Comparison of ENCODE assay signal across 1 cellular context in genomic region chr7:64794171-64794844, GRCh38.
TF ChIP-seq lines count a peak whose summit lies in the region.

Gene ZNF138, plus strand, starts transcription at chr7:64794428. Its CDS starts 141 bp downstream, at chr7:64794569.

TF ChIP-seq in HepG2, 621 proteins besides CTCF, POLR2A, EP300 and RAD21 (continued from another document and continues in another):
- peak; percentile 42 for TF ChIP-seq ZNF883 (CRISPR knock-in tag; IDR thresholded peaks at IDR 0.05; ENCODE audit: not compliant biosample characterization)
- TF ChIP-seq HMGXB4 (CRISPR knock-in tag; IDR thresholded peaks at IDR 0.05; ENCODE audit: borderline replicate concordance in 1 of 2, low read depth in 1 of 2), result peak; percentile 39 to 65; a peak in 1 of 4 replicates
- TF ChIP-seq BCL6 (CRISPR knock-in tag; IDR thresholded peaks at IDR 0.05), result no peak
- TF ChIP-seq ATF5 (CRISPR knock-in tag; IDR thresholded peaks at IDR 0.05; ENCODE audit: low read depth), result no peak
- no peak for TF ChIP-seq DNMT3B (CRISPR knock-in tag; conservative IDR thresholded peaks at IDR 0.05)
- no peak for TF ChIP-seq HOXD1 (CRISPR knock-in tag; IDR thresholded peaks at IDR 0.05)
- no peak for TF ChIP-seq ZNF670 (CRISPR knock-in tag; IDR thresholded peaks at IDR 0.05; ENCODE audit: borderline replicate concordance)
- no peak for TF ChIP-seq SNAPC5 (CRISPR knock-in tag; IDR thresholded peaks at IDR 0.05; ENCODE audit: borderline replicate concordance)
- no peak for TF ChIP-seq AHDC1 (CRISPR knock-in tag; IDR thresholded peaks at IDR 0.05; ENCODE audit: borderline replicate concordance)
- TF ChIP-seq MTF2 (CRISPR knock-in tag; IDR thresholded peaks at IDR 0.05; ENCODE audit: borderline replicate concordance), result 0 out of 2 replicates have a peak, but pooled peaks have one; percentile 37
- no peak for TF ChIP-seq ZSCAN12 (CRISPR knock-in tag; IDR thresholded peaks at IDR 0.05)
- TF ChIP-seq MIER2 (CRISPR knock-in tag; IDR thresholded peaks at IDR 0.05), result no peak
- no peak for TF ChIP-seq MAF1 (CRISPR knock-in tag; IDR thresholded peaks at IDR 0.05; ENCODE audit: borderline replicate concordance)
- TF ChIP-seq HIVEP1 (CRISPR knock-in tag; IDR thresholded peaks at IDR 0.05), result 0 out of 2 replicates have a peak, but pooled peaks have one; percentile 44
- TF ChIP-seq ZNF75D (CRISPR knock-in tag; IDR thresholded peaks at IDR 0.05; ENCODE audit: borderline replicate concordance), result no peak
- TF ChIP-seq ZNF589 (CRISPR knock-in tag; conservative IDR thresholded peaks at IDR 0.05), result no peak
- no peak for TF ChIP-seq RELA (CRISPR knock-in tag; IDR thresholded peaks at IDR 0.05)
- no peak for TF ChIP-seq DMTF1 (CRISPR knock-in tag; IDR thresholded peaks at IDR 0.05)
- TF ChIP-seq FIP1L1 (IDR thresholded peaks at IDR 0.05; ENCODE audit: borderline replicate concordance, insufficient read depth, low read depth, low read length), result no peak
- peak; percentile 83; the same call in 1 of the 2 replicates for TF ChIP-seq SRY (CRISPR knock-in tag; IDR thresholded peaks at IDR 0.05)
- TF ChIP-seq MAX (IDR thresholded peaks at IDR 0.05), result peak; percentile 75
- TF ChIP-seq PLRG1 (conservative IDR thresholded peaks at IDR 0.05), result no peak
- no peak for TF ChIP-seq IKZF5 (CRISPR knock-in tag; IDR thresholded peaks at IDR 0.05)
- no peak for TF ChIP-seq CENPX (CRISPR knock-in tag; IDR thresholded peaks at IDR 0.05)
- peak; percentile 85 for TF ChIP-seq SPEN (CRISPR knock-in tag; IDR thresholded peaks at IDR 0.05; ENCODE audit: low read depth)
- TF ChIP-seq MAZ (IDR thresholded peaks at IDR 0.05; ENCODE audit: borderline replicate concordance, low read depth, low read length), result 0 out of 2 replicates have a peak, but pooled peaks have one; percentile 19
- TF ChIP-seq MAZ (CRISPR knock-in tag; IDR thresholded peaks at IDR 0.05; ENCODE audit: low read depth), result no peak
- TF ChIP-seq PCBP1 (IDR thresholded peaks at IDR 0.05; ENCODE audit: borderline replicate concordance, low read depth, low read length), result no peak
- TF ChIP-seq NCOA1 (CRISPR knock-in tag; IDR thresholded peaks at IDR 0.05), result no peak
- no peak for TF ChIP-seq E2F1 (CRISPR knock-in tag; IDR thresholded peaks at IDR 0.05)
- no peak for TF ChIP-seq HNF1A (IDR thresholded peaks at IDR 0.05; ENCODE audit: low read depth)
- TF ChIP-seq HNF1A (CRISPR knock-in tag; IDR thresholded peaks at IDR 0.05; ENCODE audit: borderline replicate concordance), result no peak
- no peak for TF ChIP-seq E2F2 (CRISPR knock-in tag; IDR thresholded peaks at IDR 0.05; ENCODE audit: borderline replicate concordance)
- no peak for TF ChIP-seq ZNF235 (CRISPR knock-in tag; IDR thresholded peaks at IDR 0.05; ENCODE audit: borderline replicate concordance)
- TF ChIP-seq HCFC1 (IDR thresholded peaks at IDR 0.05; ENCODE audit: low read depth, low read length), result no peak
- TF ChIP-seq NR2C2 (CRISPR knock-in tag; IDR thresholded peaks at IDR 0.05; ENCODE audit: borderline replicate concordance), result no peak
- TF ChIP-seq ZNF224 (CRISPR knock-in tag; IDR thresholded peaks at IDR 0.05), result 0 out of 2 replicates have a peak, but pooled peaks have one; percentile 36
- no peak for TF ChIP-seq RFX1 (IDR thresholded peaks at IDR 0.05)
- TF ChIP-seq ZNF768 (CRISPR knock-in tag; IDR thresholded peaks at IDR 0.05), result peak; percentile 58; the same call in 1 of the 2 replicates
- no peak for TF ChIP-seq JDP2 (CRISPR knock-in tag; IDR thresholded peaks at IDR 0.05; ENCODE audit: borderline replicate concordance)
- no peak for TF ChIP-seq SRSF4 (IDR thresholded peaks at IDR 0.05; ENCODE audit: low read depth, low read length, poor library complexity, severe bottlenecking)
- no peak for TF ChIP-seq TEAD3 (CRISPR knock-in tag; optimal IDR thresholded peaks at IDR 0.05; ENCODE audit: borderline replicate concordance)
- TF ChIP-seq TEF (CRISPR knock-in tag; IDR thresholded peaks at IDR 0.05), result no peak
- TF ChIP-seq TOE1 (CRISPR knock-in tag; IDR thresholded peaks at IDR 0.05), result no peak
